In the genomic region with DNA sequence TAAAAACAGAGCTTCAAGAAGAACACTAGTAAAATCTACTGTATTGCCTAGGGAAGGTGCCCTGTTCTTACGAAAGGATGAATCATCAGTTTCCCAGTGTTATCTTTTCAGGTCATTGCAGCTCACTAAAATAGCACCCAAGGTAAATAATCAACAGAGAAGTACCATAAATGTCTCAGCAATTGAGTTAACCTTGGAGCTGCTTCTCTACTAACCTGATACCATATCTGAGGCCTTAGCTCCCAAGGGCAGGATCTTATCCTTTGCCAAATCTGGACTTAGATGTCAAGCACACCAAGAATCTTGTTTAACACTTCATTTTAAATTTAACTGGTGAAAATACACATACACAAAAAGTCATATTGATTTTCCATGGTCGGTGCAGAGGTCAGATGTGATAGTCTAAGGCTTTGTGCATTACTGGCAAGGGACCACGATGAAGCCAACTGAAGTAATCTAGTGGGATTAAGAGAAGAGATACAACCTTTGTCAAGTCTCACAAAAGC, we compare ENCODE assay signal across 1 cellular context.
A peak's percentile ranks its signal among the peaks of the same experiment; 100 is the strongest.
TF ChIP-seq lines count a peak whose summit lies in the region.

No MANE protein-coding gene starts in this region.

TF ChIP-seq in HepG2, 621 proteins besides CTCF, POLR2A, EP300 and RAD21 (continued from another document and continues in another):
- TF ChIP-seq FOXA3 (CRISPR knock-in tag; IDR thresholded peaks at IDR 0.05), result peak; percentile 90
- no peak; the same call in 1 of the 2 replicates for TF ChIP-seq IRF9 (CRISPR knock-in tag; IDR thresholded peaks at IDR 0.05; ENCODE audit: borderline replicate concordance)
- TF ChIP-seq, protein P1, sequence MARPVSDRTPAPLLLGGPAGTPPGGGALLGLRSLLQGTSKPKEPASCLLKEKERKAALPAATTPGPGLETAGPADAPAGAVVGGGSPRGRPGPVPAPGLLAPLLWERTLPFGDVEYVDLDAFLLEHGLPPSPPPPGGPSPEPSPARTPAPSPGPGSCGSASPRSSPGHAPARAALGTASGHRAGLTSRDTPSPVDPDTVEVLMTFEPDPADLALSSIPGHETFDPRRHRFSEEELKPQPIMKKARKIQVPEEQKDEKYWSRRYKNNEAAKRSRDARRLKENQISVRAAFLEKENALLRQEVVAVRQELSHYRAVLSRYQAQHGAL (CRISPR knock-in tag; IDR thresholded peaks at IDR 0.05; ENCODE audit: not compliant biosample characterization), result no peak
- TF ChIP-seq SATB2 (CRISPR knock-in tag; IDR thresholded peaks at IDR 0.05), result no peak
- no peak for TF ChIP-seq NRL (CRISPR knock-in tag; IDR thresholded peaks at IDR 0.05; ENCODE audit: borderline replicate concordance)
- no peak for TF ChIP-seq JARID2 (CRISPR knock-in tag; IDR thresholded peaks at IDR 0.05; ENCODE audit: insufficient replicate concordance)
- no peak for TF ChIP-seq ZNF451 (CRISPR knock-in tag; IDR thresholded peaks at IDR 0.05)
- peak in 1 of 2 experiments; percentile 67; a peak in 1 of 4 replicates for TF ChIP-seq KLF16 (CRISPR knock-in tag; IDR thresholded peaks at IDR 0.05)
- peak; percentile 57; the same call in 1 of the 2 replicates for TF ChIP-seq ZKSCAN8 (CRISPR knock-in tag; IDR thresholded peaks at IDR 0.05; ENCODE audit: borderline replicate concordance)
- peak; percentile 70; the same call in 1 of the 2 replicates for TF ChIP-seq SOX5 (CRISPR knock-in tag; IDR thresholded peaks at IDR 0.05; ENCODE audit: borderline replicate concordance)
- no peak for TF ChIP-seq CBFB (CRISPR knock-in tag; IDR thresholded peaks at IDR 0.05)
- TF ChIP-seq ZBTB7A (CRISPR knock-in tag; IDR thresholded peaks at IDR 0.05), result no peak
- TF ChIP-seq HNF1A (IDR thresholded peaks at IDR 0.05; ENCODE audit: low read depth), result peak; percentile 66
- peak; percentile 35; the same call in 1 of the 2 replicates for TF ChIP-seq HNF1A (CRISPR knock-in tag; IDR thresholded peaks at IDR 0.05; ENCODE audit: borderline replicate concordance)
- TF ChIP-seq STAT5B (CRISPR knock-in tag; IDR thresholded peaks at IDR 0.05), result no peak
- peak; percentile 74 for TF ChIP-seq HDAC2 (CRISPR knock-in tag; IDR thresholded peaks at IDR 0.05)
- TF ChIP-seq, protein P2, sequence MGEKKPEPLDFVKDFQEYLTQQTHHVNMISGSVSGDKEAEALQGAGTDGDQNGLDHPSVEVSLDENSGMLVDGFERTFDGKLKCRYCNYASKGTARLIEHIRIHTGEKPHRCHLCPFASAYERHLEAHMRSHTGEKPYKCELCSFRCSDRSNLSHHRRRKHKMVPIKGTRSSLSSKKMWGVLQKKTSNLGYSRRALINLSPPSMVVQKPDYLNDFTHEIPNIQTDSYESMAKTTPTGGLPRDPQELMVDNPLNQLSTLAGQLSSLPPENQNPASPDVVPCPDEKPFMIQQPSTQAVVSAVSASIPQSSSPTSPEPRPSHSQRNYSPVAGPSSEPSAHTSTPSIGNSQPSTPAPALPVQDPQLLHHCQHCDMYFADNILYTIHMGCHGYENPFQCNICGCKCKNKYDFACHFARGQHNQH (CRISPR knock-in tag; IDR thresholded peaks at IDR 0.05), result peak; percentile 60
- TF ChIP-seq HOXA9 (CRISPR knock-in tag; IDR thresholded peaks at IDR 0.05; ENCODE audit: borderline replicate concordance), result no peak
- TF ChIP-seq MLLT10 (CRISPR knock-in tag; IDR thresholded peaks at IDR 0.05), result no peak
- no peak for TF ChIP-seq ZFYVE20 (CRISPR knock-in tag; IDR thresholded peaks at IDR 0.05; ENCODE audit: borderline replicate concordance, low read depth)
- TF ChIP-seq, protein P3, sequence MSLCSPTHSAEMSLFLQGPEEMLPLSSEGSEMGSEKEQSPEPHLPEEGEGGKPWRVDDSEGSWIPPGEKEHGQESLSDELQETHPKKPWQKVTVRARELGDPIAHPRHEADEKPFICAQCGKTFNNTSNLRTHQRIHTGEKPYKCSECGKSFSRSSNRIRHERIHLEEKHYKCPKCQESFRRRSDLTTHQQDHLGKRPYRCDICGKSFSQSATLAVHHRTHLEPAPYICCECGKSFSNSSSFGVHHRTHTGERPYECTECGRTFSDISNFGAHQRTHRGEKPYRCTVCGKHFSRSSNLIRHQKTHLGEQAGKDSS (CRISPR knock-in tag; IDR thresholded peaks at IDR 0.05; ENCODE audit: borderline replicate concordance, low read depth), result no peak
- no peak for TF ChIP-seq NCOA1 (CRISPR knock-in tag; IDR thresholded peaks at IDR 0.05)
- no peak for TF ChIP-seq DNMT1 (CRISPR knock-in tag; IDR thresholded peaks at IDR 0.05)
- peak; percentile 90 for TF ChIP-seq CEBPG (CRISPR knock-in tag; IDR thresholded peaks at IDR 0.05)
- TF ChIP-seq NAIF1 (CRISPR knock-in tag; IDR thresholded peaks at IDR 0.05; ENCODE audit: borderline replicate concordance), result 0 out of 2 replicates have a peak, but pooled peaks have one; percentile 30
- TF ChIP-seq ZNF768 (CRISPR knock-in tag; IDR thresholded peaks at IDR 0.05), result no peak
- TF ChIP-seq ZNF274 (CRISPR knock-in tag; IDR thresholded peaks at IDR 0.05), result no peak
- TF ChIP-seq DNMT3B (CRISPR knock-in tag; conservative IDR thresholded peaks at IDR 0.05), result peak; percentile 61; the same call in 1 of the 2 replicates
- peak; percentile 69; the same call in 1 of the 2 replicates for TF ChIP-seq BCL6 (CRISPR knock-in tag; IDR thresholded peaks at IDR 0.05)
- TF ChIP-seq, protein P4, sequence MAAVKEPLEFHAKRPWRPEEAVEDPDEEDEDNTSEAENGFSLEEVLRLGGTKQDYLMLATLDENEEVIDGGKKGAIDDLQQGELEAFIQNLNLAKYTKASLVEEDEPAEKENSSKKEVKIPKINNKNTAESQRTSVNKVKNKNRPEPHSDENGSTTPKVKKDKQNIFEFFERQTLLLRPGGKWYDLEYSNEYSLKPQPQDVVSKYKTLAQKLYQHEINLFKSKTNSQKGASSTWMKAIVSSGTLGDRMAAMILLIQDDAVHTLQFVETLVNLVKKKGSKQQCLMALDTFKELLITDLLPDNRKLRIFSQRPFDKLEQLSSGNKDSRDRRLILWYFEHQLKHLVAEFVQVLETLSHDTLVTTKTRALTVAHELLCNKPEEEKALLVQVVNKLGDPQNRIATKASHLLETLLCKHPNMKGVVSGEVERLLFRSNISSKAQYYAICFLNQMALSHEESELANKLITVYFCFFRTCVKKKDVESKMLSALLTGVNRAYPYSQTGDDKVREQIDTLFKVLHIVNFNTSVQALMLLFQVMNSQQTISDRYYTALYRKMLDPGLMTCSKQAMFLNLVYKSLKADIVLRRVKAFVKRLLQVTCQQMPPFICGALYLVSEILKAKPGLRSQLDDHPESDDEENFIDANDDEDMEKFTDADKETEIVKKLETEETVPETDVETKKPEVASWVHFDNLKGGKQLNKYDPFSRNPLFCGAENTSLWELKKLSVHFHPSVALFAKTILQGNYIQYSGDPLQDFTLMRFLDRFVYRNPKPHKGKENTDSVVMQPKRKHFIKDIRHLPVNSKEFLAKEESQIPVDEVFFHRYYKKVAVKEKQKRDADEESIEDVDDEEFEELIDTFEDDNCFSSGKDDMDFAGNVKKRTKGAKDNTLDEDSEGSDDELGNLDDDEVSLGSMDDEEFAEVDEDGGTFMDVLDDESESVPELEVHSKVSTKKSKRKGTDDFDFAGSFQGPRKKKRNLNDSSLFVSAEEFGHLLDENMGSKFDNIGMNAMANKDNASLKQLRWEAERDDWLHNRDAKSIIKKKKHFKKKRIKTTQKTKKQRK (IDR thresholded peaks at IDR 0.05; ENCODE audit: low read length), result no peak
- TF ChIP-seq ZNF431 (CRISPR knock-in tag; IDR thresholded peaks at IDR 0.05; ENCODE audit: borderline replicate concordance, low read depth), result no peak
- TF ChIP-seq, protein P5, sequence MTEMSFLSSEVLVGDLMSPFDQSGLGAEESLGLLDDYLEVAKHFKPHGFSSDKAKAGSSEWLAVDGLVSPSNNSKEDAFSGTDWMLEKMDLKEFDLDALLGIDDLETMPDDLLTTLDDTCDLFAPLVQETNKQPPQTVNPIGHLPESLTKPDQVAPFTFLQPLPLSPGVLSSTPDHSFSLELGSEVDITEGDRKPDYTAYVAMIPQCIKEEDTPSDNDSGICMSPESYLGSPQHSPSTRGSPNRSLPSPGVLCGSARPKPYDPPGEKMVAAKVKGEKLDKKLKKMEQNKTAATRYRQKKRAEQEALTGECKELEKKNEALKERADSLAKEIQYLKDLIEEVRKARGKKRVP (CRISPR knock-in tag; IDR thresholded peaks at IDR 0.05), result peak in 1 of 2 experiments; percentile 65; a peak in 2 of 4 replicates
- no peak for TF ChIP-seq HDAC6 (IDR thresholded peaks at IDR 0.05; ENCODE audit: low read depth, low read length)
- TF ChIP-seq HHEX (CRISPR knock-in tag; IDR thresholded peaks at IDR 0.05), result peak; percentile 78
- TF ChIP-seq, protein P6, sequence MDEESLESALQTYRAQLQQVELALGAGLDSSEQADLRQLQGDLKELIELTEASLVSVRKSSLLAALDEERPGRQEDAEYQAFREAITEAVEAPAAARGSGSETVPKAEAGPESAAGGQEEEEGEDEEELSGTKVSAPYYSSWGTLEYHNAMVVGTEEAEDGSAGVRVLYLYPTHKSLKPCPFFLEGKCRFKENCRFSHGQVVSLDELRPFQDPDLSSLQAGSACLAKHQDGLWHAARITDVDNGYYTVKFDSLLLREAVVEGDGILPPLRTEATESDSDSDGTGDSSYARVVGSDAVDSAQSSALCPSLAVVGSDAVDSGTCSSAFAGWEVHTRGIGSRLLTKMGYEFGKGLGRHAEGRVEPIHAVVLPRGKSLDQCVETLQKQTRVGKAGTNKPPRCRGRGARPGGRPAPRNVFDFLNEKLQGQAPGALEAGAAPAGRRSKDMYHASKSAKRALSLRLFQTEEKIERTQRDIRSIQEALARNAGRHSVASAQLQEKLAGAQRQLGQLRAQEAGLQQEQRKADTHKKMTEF (CRISPR knock-in tag; IDR thresholded peaks at IDR 0.05), result peak; percentile 76
- no peak for TF ChIP-seq ATF1 (CRISPR knock-in tag; IDR thresholded peaks at IDR 0.05)
- no peak for TF ChIP-seq LCORL (IDR thresholded peaks at IDR 0.05)
- TF ChIP-seq LCORL (CRISPR knock-in tag; IDR thresholded peaks at IDR 0.05), result no peak
- 0 out of 2 replicates have a peak, but pooled peaks have one; percentile 24 for TF ChIP-seq ZNF652 (CRISPR knock-in tag; IDR thresholded peaks at IDR 0.05; ENCODE audit: borderline replicate concordance, low read depth)
- TF ChIP-seq, protein P7, sequence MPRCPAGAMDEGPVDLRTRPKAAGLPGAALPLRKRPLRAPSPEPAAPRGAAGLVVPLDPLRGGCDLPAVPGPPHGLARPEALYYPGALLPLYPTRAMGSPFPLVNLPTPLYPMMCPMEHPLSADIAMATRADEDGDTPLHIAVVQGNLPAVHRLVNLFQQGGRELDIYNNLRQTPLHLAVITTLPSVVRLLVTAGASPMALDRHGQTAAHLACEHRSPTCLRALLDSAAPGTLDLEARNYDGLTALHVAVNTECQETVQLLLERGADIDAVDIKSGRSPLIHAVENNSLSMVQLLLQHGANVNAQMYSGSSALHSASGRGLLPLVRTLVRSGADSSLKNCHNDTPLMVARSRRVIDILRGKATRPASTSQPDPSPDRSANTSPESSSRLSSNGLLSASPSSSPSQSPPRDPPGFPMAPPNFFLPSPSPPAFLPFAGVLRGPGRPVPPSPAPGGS (CRISPR knock-in tag; IDR thresholded peaks at IDR 0.05), result no peak
- 0 out of 2 replicates have a peak, but pooled peaks have one; percentile 16 for TF ChIP-seq MLX (CRISPR knock-in tag; IDR thresholded peaks at IDR 0.05)
- TF ChIP-seq KLF15 (CRISPR knock-in tag; IDR thresholded peaks at IDR 0.05; ENCODE audit: borderline replicate concordance), result no peak
- TF ChIP-seq NFE2L2 (IDR thresholded peaks at IDR 0.05; ENCODE audit: low read length), result peak; percentile 73; the same call in 1 of the 2 replicates
- TF ChIP-seq, protein P8, sequence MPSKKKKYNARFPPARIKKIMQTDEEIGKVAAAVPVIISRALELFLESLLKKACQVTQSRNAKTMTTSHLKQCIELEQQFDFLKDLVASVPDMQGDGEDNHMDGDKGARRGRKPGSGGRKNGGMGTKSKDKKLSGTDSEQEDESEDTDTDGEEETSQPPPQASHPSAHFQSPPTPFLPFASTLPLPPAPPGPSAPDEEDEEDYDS (CRISPR knock-in tag; IDR thresholded peaks at IDR 0.05), result no peak
- TF ChIP-seq SAFB2 (CRISPR knock-in tag; IDR thresholded peaks at IDR 0.05; ENCODE audit: borderline replicate concordance, low read depth), result no peak
- TF ChIP-seq SMAD1 (CRISPR knock-in tag; IDR thresholded peaks at IDR 0.05; ENCODE audit: borderline replicate concordance, low read depth), result no peak
- no peak for TF ChIP-seq ZNF780A (CRISPR knock-in tag; IDR thresholded peaks at IDR 0.05)
- TF ChIP-seq SNAPC2 (CRISPR knock-in tag; IDR thresholded peaks at IDR 0.05), result no peak
- TF ChIP-seq TOPORS (CRISPR knock-in tag; IDR thresholded peaks at IDR 0.05), result no peak
